Comparison of ENCODE assay signal across 8 cellular contexts in the genomic region with DNA sequence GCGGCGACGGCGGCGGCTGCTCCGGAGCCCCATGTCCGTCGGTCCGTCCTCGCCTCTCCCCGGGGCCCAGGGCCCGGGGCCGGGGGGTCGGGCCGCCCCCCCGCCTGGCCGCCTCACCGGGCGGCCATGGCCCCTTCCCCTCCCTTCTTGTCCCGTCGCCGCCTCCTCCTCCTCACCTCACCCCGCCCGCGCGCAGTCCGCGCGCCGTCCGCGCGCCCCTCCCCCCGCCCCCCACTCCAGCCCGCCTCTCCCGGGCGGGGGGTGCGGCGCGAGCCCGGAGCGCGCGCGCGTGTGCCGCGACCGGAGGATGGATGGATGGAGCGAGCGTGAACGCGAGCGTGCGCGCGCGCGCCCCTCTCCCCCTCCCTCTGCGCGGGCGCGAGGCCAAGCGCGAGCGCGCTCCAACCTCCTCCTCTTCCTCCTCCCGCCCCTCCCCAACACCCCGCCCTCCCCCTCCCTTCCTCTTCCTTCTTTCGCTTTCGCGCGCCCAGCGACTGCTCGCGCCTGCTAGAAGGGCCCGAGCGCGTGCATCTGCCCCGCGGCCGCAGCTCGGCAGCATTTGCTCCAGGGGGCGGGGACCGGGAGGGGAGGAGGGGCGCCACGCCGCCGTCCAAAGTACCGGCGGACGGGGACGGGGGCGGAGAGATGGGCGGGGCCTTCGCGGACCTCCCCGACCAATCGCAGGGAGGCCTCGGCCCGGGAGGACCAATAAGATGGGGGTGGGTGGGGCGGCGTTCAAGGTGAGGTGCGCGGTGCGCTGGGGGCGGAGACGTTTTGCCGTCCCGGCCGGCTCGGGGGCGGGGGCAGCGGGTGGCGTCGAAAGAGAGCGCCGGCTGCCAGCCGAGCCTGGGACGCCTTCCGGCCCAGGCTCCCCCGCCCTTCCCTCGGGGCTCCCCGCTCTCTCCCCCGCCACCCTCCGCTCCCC. TPM values are rescaled to one million over a fixed set of nuclear protein-coding genes. Genes with fewer than 3 reads are reported as not detected.
A peak's percentile ranks its signal among the peaks of the same experiment; 100 is the strongest.
DNase-seq lines count a peak whose midpoint lies in the region; ATAC-seq, FAIRE-seq and TF ChIP-seq lines count a peak whose summit lies in the region.

Gene ATXN7L3 (minus strand): TSS at position 332 of the 925 bp plus-strand sequence. CDS start 1,814 bp downstream, outside the sequence.

- H3K4me2 ChIP-seq in HCT116 (ENCODE audit: low read length) = peak within 1 kb of the TSS; percentile 95
- peak within 1 kb of the TSS; percentile 90 for H3K4me2 ChIP-seq in neuronal stem cell (ENCODE audit: insufficient read depth, low read length, poor library complexity, severe bottlenecking)

- ATAC-seq in HCT116 = peak; percentile 79
- peak; percentile 82 for ATAC-seq in foreskin keratinocyte

- BruUV-seq in HCT116 (replicated peaks; lab: Mats Ljungman, UMichigan) = no TSS peak

- intact Hi-C loops in HCT116 (cut with micrococcal nuclease) = no loop called here

- H2AK5ac ChIP-seq in neuronal stem cell (ENCODE audit: low read depth, low read length) = peak within 1 kb of the TSS; percentile 20

- peaks cover 19% of the 10 kb centered on the region in 2 experiments; a peak in 3 of 4 replicates for H3K36me3 ChIP-seq in HCT116 (ENCODE audit: control insufficient read depth in 1 of 2, insufficient read depth in 2 of 2, low read length in 2 of 2)
- peaks cover 34% of the 10 kb centered on the region for H3K36me3 ChIP-seq in SJSA1
- peaks cover 23 to 31% of the 10 kb centered on the region in 2 donors for H3K36me3 ChIP-seq in neuronal stem cell (replicated peaks in 1 of 2; ENCODE audit: control insufficient read depth in 2 of 2, insufficient read depth in 2 of 2, low read length in 2 of 2)
- H3K36me3 ChIP-seq in subcutaneous abdominal adipose tissue (ENCODE audit: control insufficient read depth in 5 of 5, insufficient read depth in 5 of 5, low read length in 5 of 5) = peaks cover 0 to 25% (median 18%) of the 10 kb centered on the region in 5 donors

- H3K79me1 ChIP-seq in neuronal stem cell (ENCODE audit: low read depth, low read length) = peaks cover 18% of the 10 kb centered on the region

- peak; percentile 34 for FAIRE-seq in G401.6 (lab: Jason Lieb, UNC)

- H3K27me3 ChIP-seq in HCT116 (ENCODE audit: insufficient read depth, low read length) = no peaks in the 10 kb centered on the region
- no peaks in the 10 kb centered on the region for H3K27me3 ChIP-seq in SJSA1 (replicated peaks)
- no peaks in the 10 kb centered on the region for H3K27me3 ChIP-seq in foreskin keratinocyte
- no peaks in the 10 kb centered on the region for H3K27me3 ChIP-seq in neuronal stem cell (ENCODE audit: control insufficient read depth in 3 of 3, insufficient read depth in 3 of 3, low read depth in 1 of 3, low read length in 3 of 3)
- no peaks in the 10 kb centered on the region for H3K27me3 ChIP-seq in subcutaneous abdominal adipose tissue (ENCODE audit: control insufficient read depth in 5 of 5, insufficient read depth in 4 of 5, low read length in 5 of 5)

- H4K20me1 ChIP-seq in HCT116 (ENCODE audit: insufficient read depth) = no peaks in the 10 kb centered on the region

- H4K91ac ChIP-seq in neuronal stem cell (ENCODE audit: low read depth, low read length, poor library complexity) = peak within 1 kb of the TSS; percentile 49

- H4K8ac ChIP-seq in neuronal stem cell (ENCODE audit: low read depth, low read length) = no peak within 1 kb of the TSS

- H2AFZ ChIP-seq in HCT116 (ENCODE audit: low read depth, low read length, poor library complexity, severe bottlenecking) = no peak within 1 kb of the TSS
- peak within 1 kb of the TSS; percentile 96 for H2AFZ ChIP-seq in neuronal stem cell (ENCODE audit: low read length)

- TF ChIP-seq POLR2A in HCT116 (IDR thresholded peaks at IDR 0.05; ENCODE audit: borderline replicate concordance, extremely low read depth, insufficient read depth, insufficient read length) = no peak

- peaks cover 25% of the 10 kb centered on the region for H3K79me2 ChIP-seq in HCT116 (ENCODE audit: insufficient read depth, low read length)

- H3K4me3 ChIP-seq in HCT116 (replicated peaks in 1 of 2; ENCODE audit: low read depth in 1 of 2, low read length in 2 of 2) (peak within 1 kb of the TSS; percentile 81 to 88), SJSA1 (peak within 1 kb of the TSS; percentile 93), neuronal stem cell (ENCODE audit: low read length in 2 of 2) (peak within 1 kb of the TSS; percentile 86 to 87), subcutaneous abdominal adipose tissue (ENCODE audit: low read depth in 1 of 5, low read length in 5 of 5) (peak within 1 kb of the TSS; percentile 75 to 81 (median 77))

- no peak within 1 kb of the TSS for H2BK15ac ChIP-seq in neuronal stem cell (ENCODE audit: low read length)

- TF ChIP-seq RAD21 in HCT116 (IDR thresholded peaks at IDR 0.05; ENCODE audit: low read depth) = no peak

- H3K9me3 ChIP-seq in HCT116 (ENCODE audit: control insufficient read depth in 1 of 2, insufficient read depth in 1 of 2, low read depth in 1 of 2, low read length in 2 of 2) = no peaks in the 10 kb centered on the region
- no peaks in the 10 kb centered on the region for H3K9me3 ChIP-seq in SJSA1 (replicated peaks)
- no peaks in the 10 kb centered on the region for H3K9me3 ChIP-seq in neuronal stem cell (replicated peaks in 1 of 2; ENCODE audit: control insufficient read depth in 2 of 2, insufficient read depth in 1 of 2, low read depth in 1 of 2, low read length in 2 of 2)
- no peaks in the 10 kb centered on the region for H3K9me3 ChIP-seq in subcutaneous abdominal adipose tissue (ENCODE audit: control insufficient read depth in 5 of 5, low read length in 5 of 5)

- H2BK5ac ChIP-seq in neuronal stem cell (ENCODE audit: low read length) = peak within 1 kb of the TSS; percentile 33

- no peak within 1 kb of the TSS for H2BK12ac ChIP-seq in neuronal stem cell (ENCODE audit: low read length)

- H3K23ac ChIP-seq in neuronal stem cell (ENCODE audit: low read depth, low read length, poor library complexity) = peak within 1 kb of the TSS; percentile 38

- peak; percentile 94 for DNase-seq in HCT116 (ENCODE audit: low read depth, low spot score)
- peak; percentile 95 for DNase-seq in MV-4-11 (lab: John Stamatoyannopoulos, UW)
- peak; percentile 96 to 100 for DNase-seq in SJSA1 (ENCODE audit: low read depth in 1 of 2, low spot score in 2 of 2)
- peak; percentile 94 to 100 (median 98) for DNase-seq in activated naive CD4-positive, alpha-beta T cell (lab: John Stamatoyannopoulos, UW)
- DNase-seq in foreskin keratinocyte = peak; percentile 90 to 95
- peak; percentile 97 for DNase-seq in neuronal stem cell (ENCODE audit: low spot score)

- CTCF ChIA-PET in HCT116 (lab: Charles Lee) = interaction anchor here (0.6 kb wide), 1 partner anchor 101 kb away, joined by 6 read pairs; no protein-coding TSS in a partner anchor

- WGBS in neuronal stem cell (ENCODE audit: extremely low coverage in 2 of 2, insufficient read length in 2 of 2, insufficient replicate concordance in 1 of 2), 2 donors = no CpG with 5 or more reads among the region's 126 CpGs

- no peak for TF ChIP-seq CTCF in HCT116 (IDR thresholded peaks at IDR 0.05 in 2 of 3, conservative IDR thresholded peaks at IDR 0.05 in 1 of 3; ENCODE audit: borderline replicate concordance in 1 of 3, insufficient read depth in 1 of 3, low read depth in 2 of 3, low read length in 2 of 3)
- TF ChIP-seq CTCF in foreskin keratinocyte (conservative IDR thresholded peaks at IDR 0.05) = no peak

- no peak within 1 kb of the TSS for H3K14ac ChIP-seq in neuronal stem cell (ENCODE audit: low read length)

- H3K4ac ChIP-seq in neuronal stem cell (ENCODE audit: low read length) = peak within 1 kb of the TSS; percentile 19

- H3K9me2 ChIP-seq in HCT116 (ENCODE audit: insufficient read depth) = no peaks in the 10 kb centered on the region

- peak within 1 kb of the TSS; percentile 98 for H3K27ac ChIP-seq in HCT116 (ENCODE audit: low read depth, low read length)
- H3K27ac ChIP-seq in SJSA1 = peak within 1 kb of the TSS; percentile 87
- peak within 1 kb of the TSS; percentile 92 for H3K27ac ChIP-seq in foreskin keratinocyte
- peak within 1 kb of the TSS; percentile 98 for H3K27ac ChIP-seq in neuronal stem cell (replicated peaks; ENCODE audit: low read length)
- peak within 1 kb of the TSS; percentile 84 for H3K27ac ChIP-seq in subcutaneous abdominal adipose tissue (ENCODE audit: low read depth, low read length)

- no peak within 1 kb of the TSS for H2BK120ac ChIP-seq in neuronal stem cell (ENCODE audit: low read depth, low read length)

- POLR2A ChIA-PET in HCT116 (lab: Charles Lee) = interaction anchor here (0.6 to 1.0 kb wide), 6 partner anchors 13 to 374 kb away, joined by 3 to 4 read pairs (median 4); partner anchors contain the start of genes FAM171A2 and TMUB2

- RAD21 ChIA-PET in HCT116 (lab: Charles Lee; ENCODE audit: low non-redundant PET in 1 of 2, low total read pairs in 2 of 2, uncharacterized antibody in 2 of 2, unreplicated experiment in 2 of 2) = interaction anchor here in 1 of 2 experiments (0.7 kb wide), 1 partner anchor 76 kb away, joined by 4 read pairs; the partner anchor contains the start of gene HDAC5

- H3K4me1 ChIP-seq in HCT116 (ENCODE audit: control insufficient read depth in 1 of 2, insufficient read depth in 2 of 2, low read length in 2 of 2) (peaks cover 38 to 43% of the 10 kb centered on the region in 2 experiments), SJSA1 (replicated peaks) (peaks cover 26% of the 10 kb centered on the region), foreskin keratinocyte (peaks cover 24% of the 10 kb centered on the region), neuronal stem cell (ENCODE audit: control insufficient read depth in 2 of 2, insufficient read depth in 1 of 2, low read depth in 1 of 2, low read length in 2 of 2) (peaks cover 11 to 13% of the 10 kb centered on the region in 2 donors), subcutaneous abdominal adipose tissue (ENCODE audit: control insufficient read depth in 5 of 5, insufficient read depth in 5 of 5, low read length in 5 of 5) (peaks cover 7 to 34% (median 30%) of the 10 kb centered on the region in 5 donors)

- H3K18ac ChIP-seq in neuronal stem cell (ENCODE audit: low read length) = peak within 1 kb of the TSS; percentile 97

- H3K9ac ChIP-seq in HCT116 (ENCODE audit: low read length) (peak within 1 kb of the TSS; percentile 94), neuronal stem cell (ENCODE audit: low read depth, low read length, poor library complexity) (peak within 1 kb of the TSS; percentile 92), subcutaneous abdominal adipose tissue (ENCODE audit: low read length in 5 of 5) (peak within 1 kb of the TSS; percentile 68 to 93 (median 88))

TF ChIP-seq in HCT116, 20 proteins besides CTCF, POLR2A, EP300 and RAD21 (continues in another document):
- peak; percentile 87 for TF ChIP-seq EGR1 (IDR thresholded peaks at IDR 0.05; ENCODE audit: low read depth)
- TF ChIP-seq CBX3 (IDR thresholded peaks at IDR 0.05; ENCODE audit: low read depth) = no peak
- peak; percentile 50; the same call in 1 of the 2 replicates for TF ChIP-seq MAX (IDR thresholded peaks at IDR 0.05)

RNA-seq across cellular contexts. Expression of gene ATXN7L3, which starts in this region (rescaled TPM):
- total RNA-seq in HCT116 (2021; ENCODE audit: unreplicated experiment) (86.7 TPM), foreskin keratinocyte (43.5 and 45.3 TPM in 2 replicates)
- 47.9 and 51.0 TPM in 2 replicates for polyA plus RNA-seq in HCT116 (2012)
- 62.6 and 67.4 TPM in 2 replicates for total RNA-seq in SJSA1 (2014; rRNA removed; shearing (Covaris generic))
- 26.6 and 28.7 TPM in 2 replicates for polyA plus RNA-seq in foreskin keratinocyte
- 45.0 TPM for polyA plus RNA-seq in neuronal stem cell (2013, experiment 1 of 2)
- polyA plus RNA-seq in neuronal stem cell (2013, experiment 2 of 2) = 44.5 TPM

Comparison
In these comparisons a context has a peak if more than half of its experiments do, and no peak if none do; other contexts are left out.
1. Peak in every context shown above with its lines: DNase-seq, ATAC-seq, H3K4me3 ChIP-seq and H3K27ac ChIP-seq.